In genomic region chr22:39962071-39962470, GRCh38 we compare ENCODE assay signal across 16 cellular contexts. TPM values are rescaled to one million over a fixed set of nuclear protein-coding genes. Genes with fewer than 3 reads are reported as not detected.
DNase-seq lines count a peak whose midpoint lies in the region; ATAC-seq and TF ChIP-seq lines count a peak whose summit lies in the region.
"Had no signal": no experiment of that assay in that cellular context is flagged by ENCODE, and none has a peak within 500 bp of the region (broad histone marks: within the 10 kb centered on the region; RNA-seq: fewer than 3 reads in every experiment).

No MANE protein-coding gene starts in this region.

- intact Hi-C loops in IMR-90 (cut with micrococcal nuclease) (no loop called here), natural killer cell (cut with micrococcal nuclease) (loop anchor here (5.0 kb wide), 2 partner anchors 35 to 285 kb away; no protein-coding TSS in a partner anchor)

- H3K4me1 Mint-ChIP-seq in T-helper 2 cell treated with Interferon-gamma antibody and Interleukin-4, amounts not matched to agents 5 μg/mL and 100 μg/mL, for 36 hours (ENCODE audit: low read depth) = peaks cover 54% of the 10 kb centered on the region
- H3K4me1 Mint-ChIP-seq in activated naive CD8-positive, alpha-beta T cell treated with anti-CD3 and anti-CD28 coated beads, Interleukin-2, amount 10 ng/mL, durations not matched to agents 7 days and 5 days = peaks cover 64% of the 10 kb centered on the region
- peaks cover 61 to 64% of the 10 kb centered on the region in 2 donors for H3K4me1 Mint-ChIP-seq in natural killer cell

- dilution Hi-C loops in IMR-90 (cut with HindIII; ENCODE audit: low sequenced_read_pairs, unreplicated experiment) = no loop called here

- H4K91ac ChIP-seq in IMR-90 (ENCODE audit: insufficient read depth, low read depth, low read length) = peak overlapping the region; percentile 60

- H3K9me3 Mint-ChIP-seq in T-helper 2 cell treated with Interferon-gamma antibody and Interleukin-4, amounts not matched to agents 5 μg/mL and 100 μg/mL, for 36 hours = no peaks in the 10 kb centered on the region
- no peaks in the 10 kb centered on the region for H3K9me3 Mint-ChIP-seq in activated naive CD8-positive, alpha-beta T cell treated with anti-CD3 and anti-CD28 coated beads, Interleukin-2, amount 10 ng/mL, durations not matched to agents 7 days and 5 days
- no peaks in the 10 kb centered on the region for H3K9me3 Mint-ChIP-seq in natural killer cell
- H3K9me3 Mint-ChIP-seq: dendritic cell treated with granulocyte-macrophage colony-stimulating factor and Interleukin-4, amounts not matched to agents 40 ng/mL and 50 ng/mL, for 4 days had no signal

- no peak overlapping the region for H3K27ac ChIP-seq in IMR-90 (ENCODE audit: insufficient read depth, low read length)
- H3K27ac ChIP-seq: ascending aorta, tibial artery had no signal

- DNase-seq in T-helper 2 cell treated with Interferon-gamma antibody and Interleukin-4, amounts not matched to agents 5 μg/mL and 100 μg/mL, for 36 hours (ENCODE audit: low spot score) = no peak
- no peak for DNase-seq in T-helper 2 cell
- DNase-seq in IMR-90 = no peak
- DNase-seq in activated naive CD8-positive, alpha-beta T cell treated with anti-CD3 and anti-CD28 coated beads, Interleukin-2, amount 10 ng/mL, durations not matched to agents 7 days and 5 days = no peak
- no peak for DNase-seq in natural killer cell
- no peak for DNase-seq in dermis blood vessel endothelial cell
- no peak for DNase-seq in KG1 (lab: John Stamatoyannopoulos, UW)
- DNase-seq: COR-L47, heart right ventricle, NCI-H526 treated with DMSO at 0.1 percent for 48 hours, tibial artery had no signal

- no peaks in the 10 kb centered on the region for H3K9me3 ChIP-seq in IMR-90 (ENCODE audit: control insufficient read depth, insufficient read depth, low read length)
- H3K9me3 ChIP-seq: ascending aorta, heart right ventricle, tibial artery had no signal

- BruUV-seq in IMR-90 (replicated peaks; lab: Mats Ljungman, UMichigan) = no TSS peak

- H3K56ac ChIP-seq in IMR-90 (ENCODE audit: extremely low read depth, insufficient read depth, low read length) = no peak overlapping the region

- H3K4me3 ChIP-seq in IMR-90 (ENCODE audit: insufficient read depth, low read depth, low read length) = no peak overlapping the region
- H3K4me3 ChIP-seq: ascending aorta, heart right ventricle, tibial artery had no signal

- TF ChIP-seq CTCF in IMR-90 (conservative IDR thresholded peaks at IDR 0.05; ENCODE audit: low read depth, low read length) = no peak
- no peak for TF ChIP-seq CTCF in natural killer cell (IDR thresholded peaks at IDR 0.05)

- 0 out of 4 replicates have a peak overlapping the region, but pooled peaks of 1 of the 2 experiments have one; percentile 20 for H4K8ac ChIP-seq in IMR-90 (ENCODE audit: low read depth in 2 of 2, low read length in 2 of 2)

- no peak overlapping the region for H3K9ac ChIP-seq in IMR-90 (ENCODE audit: low read depth, low read length)

- H4K5ac ChIP-seq in IMR-90 (ENCODE audit: low read depth, low read length) = no peak overlapping the region

- H3K23ac ChIP-seq in IMR-90 (ENCODE audit: low read depth, low read length) = no peak overlapping the region

- no peaks in the 10 kb centered on the region for H3K36me3 ChIP-seq in IMR-90 (ENCODE audit: control insufficient read depth, insufficient read depth, low read length)
- H3K36me3 ChIP-seq: ascending aorta, heart right ventricle, tibial artery had no signal

- peak overlapping the region; percentile 53 for H2BK120ac ChIP-seq in IMR-90 (ENCODE audit: low read depth, low read length)

- no peak overlapping the region for H3K18ac ChIP-seq in IMR-90 (ENCODE audit: low read depth, low read length)

- H3K9me1 ChIP-seq in IMR-90 (ENCODE audit: insufficient read depth, low read length) = 0 out of 2 replicates have a peak, but pooled peaks cover 2% of the 10 kb centered on the region

- H3K4ac ChIP-seq in IMR-90 (ENCODE audit: low read depth, low read length) = peak overlapping the region; percentile 28

- ATAC-seq in IMR-90 (ENCODE audit: low read depth) (no peak), natural killer cell (no peak)
- ATAC-seq in activated naive CD8-positive, alpha-beta T cell treated with anti-CD3 and anti-CD28 coated beads, Interleukin-2, amount 10 ng/mL, durations not matched to agents 7 days and 5 days (ENCODE audit: low read depth) = no peak
- no peak for ATAC-seq in activated CD4-positive, CD25-positive, alpha-beta regulatory T cell treated with anti-CD3 and anti-CD28 coated beads, Interleukin-2, amount 50 U/mL, for 24 hours
- ATAC-seq: WTC11 had no signal

- no peak overlapping the region for H3K4me2 ChIP-seq in IMR-90 (ENCODE audit: low read depth, low read length)

- no peaks in the 10 kb centered on the region; the same call in 1 of the 2 replicates for H3K27me3 ChIP-seq in IMR-90 (ENCODE audit: control insufficient read depth, insufficient read depth, low read length)
- H3K27me3 ChIP-seq: ascending aorta had no signal

- H2AK5ac ChIP-seq in IMR-90 (ENCODE audit: low read depth, low read length) = peak overlapping the region; percentile 46; the same call in 1 of the 2 replicates

- no peak overlapping the region for H2AK9ac ChIP-seq in IMR-90 (replicated peaks; ENCODE audit: low read depth, low read length, poor library complexity)

- peak overlapping the region; percentile 77 for H3K27ac Mint-ChIP-seq in T-helper 2 cell treated with Interferon-gamma antibody and Interleukin-4, amounts not matched to agents 5 μg/mL and 100 μg/mL, for 36 hours
- peak overlapping the region; percentile 90 for H3K27ac Mint-ChIP-seq in activated naive CD8-positive, alpha-beta T cell treated with anti-CD3 and anti-CD28 coated beads, Interleukin-2, amount 10 ng/mL, durations not matched to agents 7 days and 5 days
- H3K27ac Mint-ChIP-seq in natural killer cell = peak overlapping the region; percentile 72 to 87
- H3K27ac Mint-ChIP-seq: dendritic cell treated with granulocyte-macrophage colony-stimulating factor and Interleukin-4, amounts not matched to agents 40 ng/mL and 50 ng/mL, for 4 days; WTC11 had no signal

- peaks cover 8% of the 10 kb centered on the region for H3K4me1 ChIP-seq in IMR-90 (ENCODE audit: control insufficient read depth, insufficient read depth, low read length)
- H3K4me1 ChIP-seq: ascending aorta, tibial artery had no signal

- no CpG with 5 or more reads among the region's 9 CpGs for WGBS in IMR-90 (ENCODE audit: extremely low coverage in 2 of 2, insufficient read length in 1 of 2), 2 experiments

- no peak for TF ChIP-seq RAD21 in IMR-90 (IDR thresholded peaks at IDR 0.05; ENCODE audit: low read length)

- CTCF ChIA-PET in IMR-90 (lab: Yijun Ruan, JAX) = no interaction called here

- POLR2A ChIA-PET in IMR-90 (lab: Charles Lee; ENCODE audit: unreplicated experiment) = no interaction called here
- POLR2A ChIA-PET in activated naive CD8-positive, alpha-beta T cell treated with anti-CD3 and anti-CD28 coated beads, Interleukin-2, amount 10 ng/mL, durations not matched to agents 7 days and 5 days (lab: Charles Lee) = interaction anchor here (0.8 to 1.8 kb wide), 5 partner anchors 11 to 48 kb away, joined by 3 to 6 read pairs (median 3); no protein-coding TSS in a partner anchor

- in situ Hi-C loops in IMR-90 (cut with MboI; ENCODE audit: low sequenced_read_pairs) = no loop called here

- peak overlapping the region; percentile 97 for H2BK5ac ChIP-seq in IMR-90 (ENCODE audit: low read depth, low read length, poor library complexity, severe bottlenecking)

- peak overlapping the region; percentile 51 for H3K14ac ChIP-seq in IMR-90 (replicated peaks; ENCODE audit: low read depth, low read length)

- H3K4me3 Mint-ChIP-seq in T-helper 2 cell treated with Interferon-gamma antibody and Interleukin-4, amounts not matched to agents 5 μg/mL and 100 μg/mL, for 36 hours = peak overlapping the region; percentile 70
- peak overlapping the region; percentile 80 for H3K4me3 Mint-ChIP-seq in activated naive CD8-positive, alpha-beta T cell treated with anti-CD3 and anti-CD28 coated beads, Interleukin-2, amount 10 ng/mL, durations not matched to agents 7 days and 5 days
- H3K4me3 Mint-ChIP-seq in natural killer cell = peak overlapping the region; percentile 86
- H3K4me3 Mint-ChIP-seq: dendritic cell treated with granulocyte-macrophage colony-stimulating factor and Interleukin-4, amounts not matched to agents 40 ng/mL and 50 ng/mL, for 4 days; WTC11 had no signal

- H3K36me3 Mint-ChIP-seq in T-helper 2 cell treated with Interferon-gamma antibody and Interleukin-4, amounts not matched to agents 5 μg/mL and 100 μg/mL, for 36 hours (ENCODE audit: low read depth) = peaks cover 89% of the 10 kb centered on the region
- peaks cover 72% of the 10 kb centered on the region for H3K36me3 Mint-ChIP-seq in activated naive CD8-positive, alpha-beta T cell treated with anti-CD3 and anti-CD28 coated beads, Interleukin-2, amount 10 ng/mL, durations not matched to agents 7 days and 5 days
- H3K36me3 Mint-ChIP-seq in natural killer cell = peaks cover 38% of the 10 kb centered on the region
- H3K36me3 Mint-ChIP-seq: WTC11 had no signal

- H2BK15ac ChIP-seq in IMR-90 (ENCODE audit: low read depth, low read length) = 0 out of 3 replicates have a peak overlapping the region, but pooled peaks have one; percentile 26

- no peak for TF ChIP-seq POLR2A in IMR-90 (IDR thresholded peaks at IDR 0.05; ENCODE audit: low read depth, low read length)

- no peaks in the 10 kb centered on the region for H3K79me1 ChIP-seq in IMR-90 (ENCODE audit: low read depth in 1 of 2, low read length in 2 of 2)

- H3K27me3 Mint-ChIP-seq in T-helper 2 cell treated with Interferon-gamma antibody and Interleukin-4, amounts not matched to agents 5 μg/mL and 100 μg/mL, for 36 hours (ENCODE audit: low read depth) = no peaks in the 10 kb centered on the region
- H3K27me3 Mint-ChIP-seq in activated naive CD8-positive, alpha-beta T cell treated with anti-CD3 and anti-CD28 coated beads, Interleukin-2, amount 10 ng/mL, durations not matched to agents 7 days and 5 days = no peaks in the 10 kb centered on the region
- no peaks in the 10 kb centered on the region for H3K27me3 Mint-ChIP-seq in natural killer cell (ENCODE audit: low read depth in 2 of 2)

- no peak overlapping the region for H2AFZ ChIP-seq in IMR-90 (replicated peaks; ENCODE audit: low read length, poor library complexity)

- no peaks in the 10 kb centered on the region; the same call in 1 of the 2 replicates for H4K20me1 ChIP-seq in IMR-90 (ENCODE audit: insufficient read depth, low read length)

- H2BK20ac ChIP-seq in IMR-90 (ENCODE audit: low read depth, low read length) = peak overlapping the region; percentile 28; the same call in 1 of the 2 replicates

RNA-seq across cellular contexts. Expression of gene TMA7B, which starts 1.9 kb away (rescaled TPM):
- total RNA-seq in IMR-90 (2012; rRNA removed) = not detected in 2 replicates
- not detected in 2 replicates for polyA plus RNA-seq in IMR-90 (2012; rRNA removed)
- polyA plus RNA-seq in IMR-90 (2012; cell fraction: cytosol; rRNA removed) = not detected in 2 replicates
- 0.09 TPM in 1 of 2 replicates, not detected in the other for polyA plus RNA-seq in IMR-90 (2012; cell fraction: nucleus; rRNA removed; ENCODE audit: low replicate concordance)
- 1 to 10 TPM; 8.5 to 9.1 TPM for total RNA-seq in activated naive CD8-positive, alpha-beta T cell treated with anti-CD3 and anti-CD28 coated beads, Interleukin-2, amount 10 ng/mL, durations not matched to agents 7 days and 5 days
- total RNA-seq in natural killer cell = 1 to 10 TPM; 2.6 to 8.7 (median 6.7) TPM
- total RNA-seq in dermis blood vessel endothelial cell = not detected in 2 replicates
- total RNA-seq: ascending aorta, heart right ventricle, osteocyte, WTC11 had no signal
- polyA plus RNA-seq: heart right ventricle had no signal

RNA-seq across cellular contexts. Expression of gene FAM83F, which starts 32.7 kb away (rescaled TPM):
- total RNA-seq in IMR-90 (2012; rRNA removed) (not detected in 2 replicates), natural killer cell (1 to 10 TPM in 2 of 3 donors, not detected in 1; 1.0 to 7.5 TPM), dermis blood vessel endothelial cell (under 0.01 TPM in 2 replicates)
- not detected in 2 replicates for polyA plus RNA-seq in IMR-90 (2012; rRNA removed)
- polyA plus RNA-seq in IMR-90 (2012; cell fraction: cytosol; rRNA removed) = not detected in 2 replicates
- polyA plus RNA-seq in IMR-90 (2012; cell fraction: nucleus; rRNA removed; ENCODE audit: low replicate concordance) = under 0.01 TPM in 1 of 2 replicates, not detected in the other
- under 1 TPM; 0.20 to 0.30 TPM for total RNA-seq in activated naive CD8-positive, alpha-beta T cell treated with anti-CD3 and anti-CD28 coated beads, Interleukin-2, amount 10 ng/mL, durations not matched to agents 7 days and 5 days
- total RNA-seq: ascending aorta, osteocyte had no signal
